Comparison of ENCODE assay signal across 1 cellular context in genomic region chr17:82256242-82256894, GRCh38.
TF ChIP-seq lines count a peak whose summit lies in the region.

No MANE protein-coding gene starts in this region.

TF ChIP-seq in K562, 482 proteins besides CTCF, POLR2A, EP300 and RAD21:
- TF ChIP-seq ZNF121 (CRISPR knock-in tag; conservative IDR thresholded peaks at IDR 0.05), result peak; percentile 52; the same call in 1 of the 2 replicates
- no peak for TF ChIP-seq SREBF1 (IDR thresholded peaks at IDR 0.05; ENCODE audit: borderline replicate concordance, low read depth, low read length)
- no peak for TF ChIP-seq ZNF584 (CRISPR knock-in tag; IDR thresholded peaks at IDR 0.05; ENCODE audit: low read depth)
- TF ChIP-seq GTF2E2 (tag; IDR thresholded peaks at IDR 0.05), result no peak
